ENCODE assay signal across 8 cellular contexts in the genomic region with DNA sequence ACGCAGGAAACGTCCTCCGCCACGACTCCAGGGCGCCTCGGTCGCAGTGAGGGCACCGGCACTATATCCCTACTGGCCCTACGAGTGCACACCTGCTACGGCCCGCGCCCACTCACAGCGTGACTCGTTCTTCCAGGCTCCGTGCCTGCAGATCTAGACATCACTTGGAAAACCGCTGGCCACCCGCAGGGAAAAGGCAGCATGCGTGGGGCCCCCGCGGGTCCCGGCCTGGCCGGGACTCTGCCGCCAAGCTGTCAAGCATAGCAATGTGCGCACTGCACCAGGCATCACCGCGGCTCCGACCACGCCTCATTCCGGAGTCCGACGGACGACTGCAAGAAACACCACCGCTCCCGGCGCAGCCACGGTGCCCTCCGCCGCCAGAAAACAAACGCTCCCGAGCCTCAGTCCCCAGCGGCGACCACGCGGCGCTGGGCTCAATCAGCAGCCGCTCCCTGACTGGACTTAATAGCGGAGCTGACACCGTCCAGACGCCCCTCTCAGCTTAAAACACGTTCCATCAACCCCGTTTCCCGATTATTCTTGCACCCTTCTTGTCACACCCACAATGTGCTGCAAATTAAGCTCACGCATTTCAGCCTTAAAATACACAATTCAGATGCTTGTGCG. TPM values are rescaled to one million over a fixed set of nuclear protein-coding genes. Genes with fewer than 3 reads are reported as not detected.
DNase-seq lines count a peak whose midpoint lies in the region; ATAC-seq, FAIRE-seq and TF ChIP-seq lines count a peak whose summit lies in the region.

No MANE protein-coding gene starts in this region.

- peaks cover 8% of the 10 kb centered on the region for H3K4me1 Mint-ChIP-seq in activated CD4-positive, alpha-beta T cell treated with anti-CD3 and anti-CD28 coated beads for 36 hours
- H3K4me1 Mint-ChIP-seq in activated naive CD4-positive, alpha-beta T cell treated with anti-CD3 and anti-CD28 coated beads, Interleukin-2, amount 50 U/mL, for 24 hours, result peaks cover 15% of the 10 kb centered on the region

- 0 to 1% methylated on average over 53 to 54 of the region's 54 CpGs for WGBS in pancreas, 2 donors

- peak; percentile 78 for ATAC-seq in activated CD4-positive, alpha-beta T cell treated with anti-CD3 and anti-CD28 coated beads for 36 hours
- ATAC-seq in HG02884 (IDR thresholded peaks at IDR 0.05; ENCODE audit: unreplicated experiment), result peak; percentile 53
- ATAC-seq in Right ventricle myocardium superior (ENCODE audit: poor library complexity), result peak; percentile 54
- ATAC-seq in pancreas, result peak; percentile 38 to 71 (median 66)

- H3K36me3 ChIP-seq in pancreas, result no peaks in the 10 kb centered on the region

- peaks cover 5 to 19% (median 8%) of the 10 kb centered on the region in 3 donors for H3K4me1 ChIP-seq in pancreas

- peak; percentile 68 for DNase-seq in activated CD4-positive, alpha-beta T cell treated with anti-CD3 and anti-CD28 coated beads for 36 hours
- no peak for DNase-seq in activated CD4-positive, alpha-beta T cell treated with anti-CD3 and anti-CD28 coated beads for 1 hour
- DNase-seq in NCI-H748 treated with DMSO at 0.1 percent for 48 hours (lab: John Stamatoyannopoulos, UW) (peak; percentile 17), Right ventricle myocardium superior (peak; percentile 73), pancreas (peak; percentile 59 to 87 (median 68)), T1000 (lab: John Stamatoyannopoulos, UW) (no peak)

- H3K9me3 Mint-ChIP-seq in activated CD4-positive, alpha-beta T cell treated with anti-CD3 and anti-CD28 coated beads for 36 hours (ENCODE audit: low read depth), result no peaks in the 10 kb centered on the region
- H3K9me3 Mint-ChIP-seq in activated naive CD4-positive, alpha-beta T cell treated with anti-CD3 and anti-CD28 coated beads, Interleukin-2, amount 50 U/mL, for 24 hours, result no peaks in the 10 kb centered on the region

- H3K27me3 Mint-ChIP-seq in activated CD4-positive, alpha-beta T cell treated with anti-CD3 and anti-CD28 coated beads for 36 hours, result peaks cover 9% of the 10 kb centered on the region
- peaks cover 12% of the 10 kb centered on the region for H3K27me3 Mint-ChIP-seq in activated naive CD4-positive, alpha-beta T cell treated with anti-CD3 and anti-CD28 coated beads, Interleukin-2, amount 50 U/mL, for 24 hours

- intact Hi-C loops in activated CD4-positive, alpha-beta T cell treated with anti-CD3 and anti-CD28 coated beads for 36 hours (cut with DNase I, micrococcal nuclease), result loop anchor here (1.0 to 10.0 kb wide), 2 partner anchors 60 to 94 kb away; a partner anchor contains a TSS
- intact Hi-C loops in Right ventricle myocardium superior (cut with DNase I) (no loop called here), pancreas (cut with DNase I) (no loop called here)

- no peaks in the 10 kb centered on the region for H3K9me3 ChIP-seq in pancreas

- CTCF ChIA-PET in activated CD4-positive, alpha-beta T cell treated with anti-CD3 and anti-CD28 coated beads for 36 hours (lab: Charles Lee), result interaction anchor here (1.0 kb wide), 1 partner anchor 60 kb away, joined by 3 read pairs; a partner anchor contains a TSS

- H3K36me3 Mint-ChIP-seq in activated CD4-positive, alpha-beta T cell treated with anti-CD3 and anti-CD28 coated beads for 36 hours (ENCODE audit: low read depth), result no peaks in the 10 kb centered on the region
- no peaks in the 10 kb centered on the region for H3K36me3 Mint-ChIP-seq in activated naive CD4-positive, alpha-beta T cell treated with anti-CD3 and anti-CD28 coated beads, Interleukin-2, amount 50 U/mL, for 24 hours

- H3K4me3 ChIP-seq in pancreas, result peak overlapping the region; percentile 84 to 99 (median 91)

- H3K27ac Mint-ChIP-seq in activated CD4-positive, alpha-beta T cell treated with anti-CD3 and anti-CD28 coated beads for 36 hours, result peak overlapping the region; percentile 59
- H3K27ac Mint-ChIP-seq in activated naive CD4-positive, alpha-beta T cell treated with anti-CD3 and anti-CD28 coated beads, Interleukin-2, amount 50 U/mL, for 24 hours, result no peak overlapping the region

- no peak for FAIRE-seq in pancreas (lab: Jason Lieb, UNC)

- H3K27ac ChIP-seq in pancreas, result peak overlapping the region; percentile 86 to 93 (median 92)

- POLR2A ChIA-PET in activated CD4-positive, alpha-beta T cell treated with anti-CD3 and anti-CD28 coated beads for 36 hours (lab: Charles Lee), result interaction anchor here (0.6 kb wide), 1 partner anchor 61 kb away, joined by 3 read pairs; a partner anchor contains a TSS

- H3K27me3 ChIP-seq in pancreas, result no peaks in the 10 kb centered on the region

- no peak for TF ChIP-seq CTCF in pancreas (IDR thresholded peaks at IDR 0.05)

- peak overlapping the region; percentile 84 for H3K4me3 Mint-ChIP-seq in activated CD4-positive, alpha-beta T cell treated with anti-CD3 and anti-CD28 coated beads for 36 hours
- H3K4me3 Mint-ChIP-seq in activated naive CD4-positive, alpha-beta T cell treated with anti-CD3 and anti-CD28 coated beads, Interleukin-2, amount 50 U/mL, for 24 hours, result peak overlapping the region; percentile 92

RNA-seq across cellular contexts. Expression of a gene that starts 1.0 kb away (rescaled TPM):
- total RNA-seq in activated CD4-positive, alpha-beta T cell treated with anti-CD3 and anti-CD28 coated beads for 36 hours, result 10 to 100 TPM; 31.1 to 32.8 TPM
- total RNA-seq in Right ventricle myocardium superior (28.8 TPM), pancreas (10 to 100 TPM; 51.7 to 99.1 (median 66.8) TPM)
- polyA plus RNA-seq in pancreas, result 10 to 100 TPM; 21.3 to 29.0 TPM

Comparison
In these comparisons a context has a peak if more than half of its experiments do, and no peak if none do; other contexts are left out.
1. DNase-seq: peak in activated CD4-positive, alpha-beta T cell treated with anti-CD3 and anti-CD28 coated beads for 36 hours (single experiment), NCI-H748 treated with DMSO at 0.1 percent for 48 hours (single experiment), Right ventricle myocardium superior (single experiment) and pancreas (6 of 6); none in activated CD4-positive, alpha-beta T cell treated with anti-CD3 and anti-CD28 coated beads for 1 hour (single experiment) and T1000 (single experiment).
2. intact Hi-C loops: an anchor here in activated CD4-positive, alpha-beta T cell treated with anti-CD3 and anti-CD28 coated beads for 36 hours (1.0 to 10.0 kb wide); none called in Right ventricle myocardium superior and pancreas.
3. Peak in every context shown above with its lines, with median percentiles within 50 percentile points of each other: ATAC-seq.